Comparison of ENCODE assay signal across 4 cellular contexts in genomic region chr6:77857421-77857820, GRCh38.
"Had no signal": no experiment of that assay in that cellular context is flagged by ENCODE, and none has a peak within 500 bp of the region (broad histone marks: within the 10 kb centered on the region; RNA-seq: fewer than 3 reads in every experiment).

No MANE protein-coding gene starts in this region.

- DNase-seq: H9, HCEC 1CT, IMR-90, KG1 had no signal
